8 cellular contexts compared by ENCODE assay signal in the genomic region with DNA sequence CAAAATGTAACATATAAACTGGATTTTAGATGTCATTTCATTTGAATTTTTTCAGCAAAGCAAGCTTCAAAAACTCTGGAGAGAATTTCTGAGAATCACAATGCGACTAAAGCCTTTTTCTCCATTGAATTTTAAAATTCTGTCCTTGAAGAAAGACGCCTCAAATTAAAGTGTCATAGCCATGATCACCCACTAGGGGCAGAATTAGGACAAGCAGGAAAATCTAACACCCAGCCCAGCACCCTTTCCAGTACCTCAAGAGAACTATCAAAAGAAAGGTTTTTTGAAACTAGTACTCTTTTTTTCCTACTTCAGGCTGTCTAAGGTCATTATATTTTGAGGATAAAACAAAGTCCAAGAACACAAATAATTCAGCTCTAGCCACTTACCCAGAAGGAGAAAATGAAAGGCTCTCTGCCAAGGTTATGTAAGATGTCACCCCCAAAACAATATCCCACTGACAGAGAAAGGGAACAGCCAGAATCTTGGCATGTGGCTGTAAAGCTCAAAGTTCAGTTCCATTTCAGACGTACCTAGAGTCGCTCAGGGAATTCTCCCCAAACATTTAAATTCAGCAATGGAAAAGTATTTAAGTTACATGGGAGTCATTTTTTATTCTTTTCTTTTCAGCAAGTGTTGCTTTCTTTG.
DNase-seq lines count a peak whose midpoint lies in the region; ATAC-seq and TF ChIP-seq lines count a peak whose summit lies in the region.

No MANE protein-coding gene starts in this region.

- H3K27ac ChIP-seq in spleen: no peak overlapping the region

- intact Hi-C loops in spleen (cut with DNase I; ENCODE audit: low total_unique reads): loop anchor here (10.0 kb wide), 1 partner anchor 656 kb away; no protein-coding TSS in a partner anchor

- H3K36me3 ChIP-seq in BE2C (no peaks in the 10 kb centered on the region), spleen (no peaks in the 10 kb centered on the region)

- TF ChIP-seq CTCF in BE2C (IDR thresholded peaks at IDR 0.05; ENCODE audit: low read depth, low read length) (peak; percentile 81), GM12865 (IDR thresholded peaks at IDR 0.05; ENCODE audit: insufficient read depth, low read depth, low read length, missing control alignments) (peak; percentile 62), spleen (IDR thresholded peaks at IDR 0.05 in 8 of 11, conservative IDR thresholded peaks at IDR 0.05 in 3 of 11) (peak in 10 of 11 experiments; percentile 22 to 71 (median 54))

- ATAC-seq in HG03469 (IDR thresholded peaks at IDR 0.05; ENCODE audit: unreplicated experiment) (peak; percentile 48), GM18873 (IDR thresholded peaks at IDR 0.05; ENCODE audit: low FRiP score, unreplicated experiment) (no peak)

- 63 to 75% (median 70%) methylated on average over 4 of the region's 4 CpGs for whole genome bisulfite sequencing in spleen, 5 donors

- no peaks in the 10 kb centered on the region for H3K9me3 ChIP-seq in BE2C
- peaks cover 0 to 15% (median 6%) of the 10 kb centered on the region in 8 donors for H3K9me3 ChIP-seq in spleen

- no peak overlapping the region for H3K4me3 ChIP-seq in BE2C (ENCODE audit: low read depth, low read length)
- H3K4me3 ChIP-seq in GM12865 (ENCODE audit: low read depth, low read length): no peak overlapping the region
- H3K4me3 ChIP-seq in spleen: no peak overlapping the region

- no peak for TF ChIP-seq POLR2A in spleen (IDR thresholded peaks at IDR 0.05)

- DNase-seq in BE2C (peak; percentile 50), GM12865 (ENCODE audit: low read depth) (peak; percentile 51), SW480 (ENCODE audit: low spot score) (peak; percentile 22), foreskin melanocyte (peak; percentile 26), spleen (no peak), NCI-H345 treated with DMSO at 0.1 percent for 48 hours (lab: John Stamatoyannopoulos, UW; ENCODE audit: unreplicated experiment) (no peak)

- H3K4me1 ChIP-seq in BE2C (no peaks in the 10 kb centered on the region; the same call in 1 of the 2 replicates), spleen (no peaks in the 10 kb centered on the region)

- no peaks in the 10 kb centered on the region for H3K27me3 ChIP-seq in BE2C
- H3K27me3 ChIP-seq in spleen (replicated peaks in 1 of 7): no peaks in the 10 kb centered on the region

Comparison
In these comparisons a context has a peak if more than half of its experiments do, and no peak if none do; other contexts are left out.
1. DNase-seq: peak in BE2C (single experiment), GM12865 (single experiment), SW480 (single experiment) and foreskin melanocyte (single experiment); none in spleen (single experiment) and NCI-H345 treated with DMSO at 0.1 percent for 48 hours (single experiment).
2. Peak in every context shown above with its lines, with median percentiles within 50 percentile points of each other: CTCF ChIP-seq.